Comparison of ENCODE assay signal across 8 cellular contexts in genomic region chr12:69330475-69331473, GRCh38. TPM values are rescaled to one million over a fixed set of nuclear protein-coding genes. Genes with fewer than 3 reads are reported as not detected.
A peak's percentile ranks its signal among the peaks of the same experiment; 100 is the strongest.
DNase-seq lines count a peak whose midpoint lies in the region; ATAC-seq and TF ChIP-seq lines count a peak whose summit lies in the region.

No MANE protein-coding gene starts in this region.

- DNase-seq in CD1c-positive myeloid dendritic cell (ENCODE audit: extremely low spot score) (peak; percentile 47), HK-2 (ENCODE audit: unreplicated experiment) (peak; percentile 18), mesothelial cell of epicardium (ENCODE audit: low spot score in 2 of 2, unreplicated experiment in 2 of 2) (peak in 1 of 2 experiments; percentile 25), NCI-H2196 treated with DMSO at 0.1 percent for 48 hours (lab: John Stamatoyannopoulos, UW; ENCODE audit: unreplicated experiment) (no peak)
- DNase-seq in activated CD4-positive, alpha-beta T cell treated with anti-CD3 and anti-CD28 coated beads for 24 hours (ENCODE audit: low read depth in 2 of 2) = peak; percentile 18 to 25
- peak; percentile 18 for DNase-seq in stimulated activated CD8-positive, alpha-beta memory T cell treated with anti-CD3 and anti-CD28 coated beads, Interleukin-4, amount 100 ng/mL, for 24 hours (ENCODE audit: low read depth)

- TF ChIP-seq CTCF in mesothelial cell of epicardium (IDR thresholded peaks at IDR 0.05; ENCODE audit: unreplicated experiment) = no peak

- no peaks in the 10 kb centered on the region for H3K9me3 Mint-ChIP-seq in dendritic cell treated with granulocyte-macrophage colony-stimulating factor and Interleukin-4, amounts not matched to agents 40 ng/mL and 50 ng/mL, for 4 days
- no peaks in the 10 kb centered on the region for H3K9me3 Mint-ChIP-seq in mesothelial cell of epicardium

- H3K27me3 Mint-ChIP-seq in dendritic cell treated with granulocyte-macrophage colony-stimulating factor and Interleukin-4, amounts not matched to agents 40 ng/mL and 50 ng/mL, for 4 days = no peaks in the 10 kb centered on the region
- peaks cover 12% of the 10 kb centered on the region for H3K27me3 Mint-ChIP-seq in mesothelial cell of epicardium (ENCODE audit: low read depth)

- H3K4me1 Mint-ChIP-seq in dendritic cell treated with granulocyte-macrophage colony-stimulating factor and Interleukin-4, amounts not matched to agents 40 ng/mL and 50 ng/mL, for 4 days (ENCODE audit: low read depth) = peaks cover 65% of the 10 kb centered on the region
- H3K4me1 Mint-ChIP-seq in mesothelial cell of epicardium = peaks cover 13% of the 10 kb centered on the region

- no peaks in the 10 kb centered on the region for H3K36me3 Mint-ChIP-seq in dendritic cell treated with granulocyte-macrophage colony-stimulating factor and Interleukin-4, amounts not matched to agents 40 ng/mL and 50 ng/mL, for 4 days (ENCODE audit: low read depth)
- H3K36me3 Mint-ChIP-seq in mesothelial cell of epicardium = no peaks in the 10 kb centered on the region

- ATAC-seq in GM19455 (IDR thresholded peaks at IDR 0.05; ENCODE audit: unreplicated experiment) = peak; percentile 75

- peak overlapping the region; percentile 69 for H3K4me3 Mint-ChIP-seq in dendritic cell treated with granulocyte-macrophage colony-stimulating factor and Interleukin-4, amounts not matched to agents 40 ng/mL and 50 ng/mL, for 4 days
- H3K4me3 Mint-ChIP-seq in mesothelial cell of epicardium = peak overlapping the region; percentile 70

- H3K27ac Mint-ChIP-seq in dendritic cell treated with granulocyte-macrophage colony-stimulating factor and Interleukin-4, amounts not matched to agents 40 ng/mL and 50 ng/mL, for 4 days = peak overlapping the region; percentile 85
- H3K27ac Mint-ChIP-seq in mesothelial cell of epicardium = peak overlapping the region; percentile 34

- intact Hi-C loops in dendritic cell treated with granulocyte-macrophage colony-stimulating factor and Interleukin-4, amounts not matched to agents 40 ng/mL and 50 ng/mL, for 4 days (cut with micrococcal nuclease) = no loop called here

RNA-seq across cellular contexts. Expression of gene LYZ, which starts 17.4 kb away (rescaled TPM):
- 0.34 to 0.60 TPM (median 0.47 TPM) in 3 replicates for total RNA-seq in mesothelial cell of epicardium

RNA-seq across cellular contexts. Expression of gene YEATS4, which starts 28.8 kb away (rescaled TPM):
- 19.5 to 21.5 TPM (median 20.7 TPM) in 3 replicates for total RNA-seq in mesothelial cell of epicardium
